In the genomic region with DNA sequence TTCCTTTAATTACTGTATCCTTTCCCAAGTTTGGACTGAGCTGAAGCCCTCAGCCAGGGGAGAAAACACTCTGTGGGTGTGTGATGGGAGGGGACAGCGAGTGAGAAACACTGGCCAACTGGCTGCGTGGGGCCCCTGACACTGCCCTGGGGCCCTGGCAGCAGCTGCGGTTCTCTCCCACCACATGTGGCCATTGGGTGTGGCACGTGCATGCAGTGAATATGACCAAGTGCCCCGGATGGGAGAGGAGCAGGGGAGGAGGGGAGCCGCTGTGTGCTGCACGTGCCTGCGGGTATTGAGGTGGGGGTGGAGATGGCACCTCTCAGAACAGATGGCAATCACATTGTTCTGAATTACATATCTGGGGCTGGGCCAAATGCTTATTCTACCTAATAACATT, we compare ENCODE assay signal across 25 cellular contexts.
"Had no signal": no experiment of that assay in that cellular context is flagged by ENCODE, and none has a peak within 500 bp of the region (broad histone marks: within the 10 kb centered on the region; RNA-seq: fewer than 3 reads in every experiment).

No MANE protein-coding gene starts in this region.

- DNase-seq: heart left ventricle; hypothalamus; left ventricle myocardium superior; lower lobe of right lung; mammary epithelial cell; mesenchymal stem cell; naive thymus-derived CD4-positive, alpha-beta T cell; nucleus accumbens; pancreas; posterior cingulate gyrus; retina; right cardiac atrium; stimulated activated CD4-positive, alpha-beta T cell treated with anti-CD3 and anti-CD28 coated beads, Interleukin-12 subunit alpha, Interleukin-12 subunit beta, amount 100 ng/mL, for 4 hours; stimulated activated CD4-positive, alpha-beta T cell treated with anti-CD3 and anti-CD28 coated beads, Interleukin-15, amount 100 ng/mL, for 24 hours; stimulated activated CD4-positive, alpha-beta T cell treated with anti-CD3 and anti-CD28 coated beads, Interleukin-2, amount 100 ng/mL, for 24 hours; stimulated activated CD4-positive, alpha-beta T cell treated with anti-CD3 and anti-CD28 coated beads, Interleukin-4, amount 100 ng/mL, for 1 hour; stimulated activated naive B cell treated with anti-CD40 and anti-IgM and Interleukin-4, amounts not matched to agents 10 μg/mL and 1 μg/mL and 100 μg/mL, for 72 hours; substantia nigra had no signal

- H3K27ac ChIP-seq: heart left ventricle, lower lobe of right lung, pancreas, prostate gland, skin epidermis, tibial nerve, upper lobe of left lung, vagina had no signal

- ATAC-seq: left lobe of liver; left ventricle myocardium superior; lower lobe of right lung; naive thymus-derived CD4-positive, alpha-beta T cell; pancreas; right cardiac atrium; sciatic nerve had no signal

- H3K4me1 ChIP-seq: lower lobe of right lung, pancreas, prostate gland, tibial nerve, upper lobe of left lung, vagina had no signal

- H3K4me3 ChIP-seq: heart left ventricle, lower lobe of right lung, pancreas, prostate gland, skin epidermis, tibial nerve, upper lobe of left lung, vagina had no signal

- H3K9me3 ChIP-seq: lower lobe of right lung, pancreas, prostate gland, tibial nerve, upper lobe of left lung, vagina had no signal

- H3K36me3 ChIP-seq: heart left ventricle, lower lobe of right lung, pancreas, prostate gland, tibial nerve, upper lobe of left lung, vagina had no signal

- H3K27me3 ChIP-seq: heart left ventricle, pancreas, tibial nerve, upper lobe of left lung, vagina had no signal

- FAIRE-seq: pancreas had no signal
